Comparison of ENCODE assay signal across 25 cellular contexts in genomic region chr21:41964171-41964570, GRCh38. TPM values are rescaled to one million over a fixed set of nuclear protein-coding genes. Genes with fewer than 3 reads are reported as not detected.
DNase-seq lines count a peak whose midpoint lies in the region; ATAC-seq, FAIRE-seq and TF ChIP-seq lines count a peak whose summit lies in the region.
"Had no signal": no experiment of that assay in that cellular context is flagged by ENCODE, and none has a peak within 500 bp of the region (broad histone marks: within the 10 kb centered on the region; RNA-seq: fewer than 3 reads in every experiment).

No MANE protein-coding gene starts in this region.

- H3K4me2 ChIP-seq in mesenchymal stem cell (ENCODE audit: low read length, poor library complexity, severe bottlenecking) (no peak overlapping the region), HepG2 (ENCODE audit: low read depth, low read length) (no peak overlapping the region)

- H2AFZ ChIP-seq in mesenchymal stem cell (ENCODE audit: low read depth, low read length) (no peak overlapping the region), HepG2 (ENCODE audit: low read length) (no peak overlapping the region)
- H2AFZ ChIP-seq: GM23248 had no signal

- 83% methylated on average over 8 of the region's 8 CpGs for WGBS in mesenchymal stem cell
- 86 to 95% (median 89%) methylated on average over 8 of the region's 8 CpGs for WGBS in spleen, 5 donors
- 11% methylated on average over 7 of the region's 8 CpGs for WGBS in HepG2 (ENCODE audit: low lambda C conversion rate)

- peaks cover 15% of the 10 kb centered on the region for H3K27me3 Mint-ChIP-seq in chondrocyte (ENCODE audit: low read depth)

- H2BK5ac ChIP-seq in mesenchymal stem cell (ENCODE audit: low read depth, low read length, poor library complexity, severe bottlenecking): no peak overlapping the region

- H3K4me3 Mint-ChIP-seq in chondrocyte (ENCODE audit: unreplicated experiment): no peak overlapping the region
- H3K4me3 Mint-ChIP-seq: CD4-positive, CD25-positive, alpha-beta regulatory T cell; H9; HFFc6 had no signal

- TF ChIP-seq POLR2A in spleen (IDR thresholded peaks at IDR 0.05) (no peak), HepG2 (IDR thresholded peaks at IDR 0.05; ENCODE audit: insufficient read depth in 1 of 2, low read depth in 2 of 2, low read length in 2 of 2) (no peak)

- TF ChIP-seq EP300 in HepG2 (IDR thresholded peaks at IDR 0.05; ENCODE audit: low read depth in 2 of 2, low read length in 2 of 2) (no peak), HepG2 (CRISPR knock-in tag; IDR thresholded peaks at IDR 0.05; ENCODE audit: borderline replicate concordance) (no peak)

- no peak for TF ChIP-seq CTCF in chondrocyte (IDR thresholded peaks at IDR 0.05)
- TF ChIP-seq CTCF in spleen (IDR thresholded peaks at IDR 0.05 in 8 of 11, conservative IDR thresholded peaks at IDR 0.05 in 3 of 11): no peak
- no peak for TF ChIP-seq CTCF in HepG2 (CRISPR knock-in tag; IDR thresholded peaks at IDR 0.05)

- POLR2A ChIA-PET in HepG2 (lab: Yijun Ruan, JAX): no interaction called here

- no peaks in the 10 kb centered on the region for H4K20me1 ChIP-seq in HepG2 (ENCODE audit: insufficient read depth, low read length)

- H3K4me1 ChIP-seq in mesenchymal stem cell (ENCODE audit: control insufficient read depth, insufficient read depth, low read depth, low read length) (peaks cover 1% of the 10 kb centered on the region), spleen (peaks cover 0 to 11% (median 6%) of the 10 kb centered on the region in 6 donors), HepG2 (ENCODE audit: insufficient read depth, low read length) (peaks cover 47% of the 10 kb centered on the region)

- H3K9ac ChIP-seq in mesenchymal stem cell (ENCODE audit: low read length) (no peak overlapping the region), HepG2 (ENCODE audit: insufficient read depth, low read depth, low read length) (no peak overlapping the region)
- H3K9ac ChIP-seq: GM23248 had no signal

- peaks cover 5% of the 10 kb centered on the region for H3K4me1 Mint-ChIP-seq in chondrocyte (ENCODE audit: low read depth)

- H3K27me3 ChIP-seq in mesenchymal stem cell (ENCODE audit: control insufficient read depth in 1 of 2, insufficient read depth in 1 of 2, low read length in 2 of 2): peaks cover 0 to 16% of the 10 kb centered on the region in 2 experiments
- peaks cover 0 to 17% (median 0%) of the 10 kb centered on the region in 7 donors for H3K27me3 ChIP-seq in spleen (replicated peaks in 1 of 7)
- peaks cover 6 to 32% of the 10 kb centered on the region in 2 experiments; a peak in 4 of 5 replicates for H3K27me3 ChIP-seq in HepG2 (ENCODE audit: control insufficient read depth in 1 of 2, insufficient read depth in 2 of 2, low read length in 2 of 2)

- FAIRE-seq in HepG2 (lab: Jason Lieb, UNC): no peak
- FAIRE-seq: GM18507 had no signal

- no peak overlapping the region for H3K4ac ChIP-seq in mesenchymal stem cell (ENCODE audit: low read depth in 1 of 2, low read length in 2 of 2)

- H3K27ac ChIP-seq in mesenchymal stem cell (ENCODE audit: low read length, poor library complexity, severe bottlenecking) (no peak overlapping the region), spleen (no peak overlapping the region), HepG2 (ENCODE audit: extremely low read length, insufficient read depth, low read length) (no peak overlapping the region)
- H3K27ac ChIP-seq: GM23248 had no signal

- CTCF ChIA-PET in HepG2 (lab: Yijun Ruan, JAX; ENCODE audit: low intra/inter-chr PET ratio, low total read pairs): no interaction called here

- no peak for TF ChIP-seq RAD21 in HepG2 (CRISPR knock-in tag; IDR thresholded peaks at IDR 0.05)

- DNase-seq in activated CD8-positive, alpha-beta memory T cell treated with anti-CD3 and anti-CD28 coated beads, Interleukin-2, amount 50 U/mL, for 48 hours: peak; percentile 30
- DNase-seq in activated CD8-positive, alpha-beta memory T cell treated with anti-CD3 and anti-CD28 coated beads, Interleukin-2, amount 50 U/mL, for 4 hours: no peak
- DNase-seq in chondrocyte (ENCODE audit: low spot score): peak; percentile 68
- DNase-seq in mesenchymal stem cell: no peak
- DNase-seq in spleen: peak; percentile 39
- DNase-seq in HepG2 (ENCODE audit: low spot score): no peak
- no peak for DNase-seq in iPS-NIHi11 (ENCODE audit: low spot score)
- no peak for DNase-seq in dermis blood vessel endothelial cell
- DNase-seq: 8988T; ACHN; CD4-positive, CD25-positive, alpha-beta regulatory T cell; DMS153; GM23248; H9; HFFc6; KBM-7; MV-4-11; NCI-H1105; NCI-H1436 treated with DMSO at 0.1 percent for 48 hours; NCI-H446 treated with DMSO at 0.1 percent for 48 hours; NCI-H526; NCI-H82; SHP77 treated with DMSO at 0.1 percent for 48 hours had no signal

- H3K79me2 ChIP-seq in HepG2 (ENCODE audit: insufficient read depth, low read length): no peaks in the 10 kb centered on the region

- H3K23ac ChIP-seq in mesenchymal stem cell (ENCODE audit: low read length in 2 of 2): no peak overlapping the region

- no peak overlapping the region for H2AK5ac ChIP-seq in mesenchymal stem cell (ENCODE audit: low read length, severe bottlenecking)

- H3K36me3 ChIP-seq in mesenchymal stem cell (ENCODE audit: control insufficient read depth in 1 of 2, insufficient read depth in 2 of 2, low read depth in 1 of 2, low read length in 2 of 2) (no peaks in the 10 kb centered on the region), spleen (no peaks in the 10 kb centered on the region), HepG2 (replicated peaks in 1 of 2; ENCODE audit: control insufficient read depth in 1 of 2, insufficient read depth in 2 of 2, low read length in 2 of 2) (no peaks in the 10 kb centered on the region)

- H2BK12ac ChIP-seq in mesenchymal stem cell (ENCODE audit: low read length in 2 of 2): no peak overlapping the region

- in situ Hi-C loops in HepG2 (cut with HindIII; ENCODE audit: extremely low pct_ligation_motif_present, low pct_unique_long_range_greater_than_20kb): no loop called here

- intact Hi-C loops in spleen (cut with DNase I; ENCODE audit: low total_unique reads): no loop called here
- intact Hi-C loops in HepG2 (cut with micrococcal nuclease; ENCODE audit: unreplicated experiment): no loop called here

- no peak overlapping the region for H2BK120ac ChIP-seq in mesenchymal stem cell (ENCODE audit: low read depth, low read length)

- no peaks in the 10 kb centered on the region for H3K36me3 Mint-ChIP-seq in chondrocyte (ENCODE audit: low read depth)
- H3K36me3 Mint-ChIP-seq: CD4-positive, CD25-positive, alpha-beta regulatory T cell had no signal

- H4K8ac ChIP-seq in mesenchymal stem cell (ENCODE audit: low read length): no peak overlapping the region

- peak overlapping the region; percentile 34 for H4K91ac ChIP-seq in mesenchymal stem cell (ENCODE audit: low read length)

- H3K27ac Mint-ChIP-seq in chondrocyte (ENCODE audit: unreplicated experiment): no peak overlapping the region
- H3K27ac Mint-ChIP-seq: CD4-positive, CD25-positive, alpha-beta regulatory T cell; H9; HFFc6 had no signal

- no peak overlapping the region for H2BK15ac ChIP-seq in mesenchymal stem cell (ENCODE audit: low read depth, poor library complexity, severe bottlenecking)

- BruUV-seq in HepG2 (replicated peaks; lab: Mats Ljungman, UMichigan): no TSS peak

- no peak overlapping the region for H3K18ac ChIP-seq in mesenchymal stem cell (ENCODE audit: low read depth in 1 of 2, low read length in 2 of 2)

- no peaks in the 10 kb centered on the region for H3K79me1 ChIP-seq in mesenchymal stem cell (replicated peaks; ENCODE audit: low read length, poor library complexity, severe bottlenecking)

- H3K14ac ChIP-seq in mesenchymal stem cell (ENCODE audit: low read length in 2 of 2): no peak overlapping the region

- H3K4me3 ChIP-seq in mesenchymal stem cell (ENCODE audit: insufficient read depth in 1 of 2, low read depth in 1 of 2, low read length in 2 of 2) (no peak overlapping the region), spleen (no peak overlapping the region), HepG2 (replicated peaks in 1 of 3; ENCODE audit: insufficient read depth in 1 of 3, low read depth in 2 of 3, low read length in 3 of 3) (no peak overlapping the region)
- H3K4me3 ChIP-seq: GM23248 had no signal

- H3K9me3 Mint-ChIP-seq in chondrocyte (ENCODE audit: low read depth): no peaks in the 10 kb centered on the region
- H3K9me3 Mint-ChIP-seq: H9, HFFc6 had no signal

- H3K9me3 ChIP-seq in mesenchymal stem cell (ENCODE audit: control insufficient read depth, low read length) (no peaks in the 10 kb centered on the region), spleen (no peaks in the 10 kb centered on the region), HepG2 (ENCODE audit: low read length) (no peaks in the 10 kb centered on the region)

- ATAC-seq in HepG2: no peak
- ATAC-seq: Panc1 had no signal

RNA-seq across cellular contexts. Expression of gene C2CD2, which starts 10.4 kb away (rescaled TPM):
- 8.9 to 18.2 TPM (median 18.1 TPM) in 3 replicates for total RNA-seq in chondrocyte
- 11.4 TPM for polyA plus RNA-seq in mesenchymal stem cell (2013, experiment 1 of 2)
- polyA plus RNA-seq in mesenchymal stem cell (2013, experiment 2 of 2): 11.3 TPM
- 100 to 1,000 TPM in 4 of 7 donors, 10 to 100 TPM in 3; 74.0 to 163 (median 105) TPM for total RNA-seq in spleen
- polyA plus RNA-seq in spleen: 10 to 100 TPM; 12.9 to 30.3 (median 18.0) TPM
- 10.4 and 12.5 TPM in 2 replicates for total RNA-seq in HepG2 (2016; rRNA removed; fragmentation: Illumina TruSeq; extraction: Trizol)
- total RNA-seq in HepG2 (2016; cell fraction: cytosol; rRNA removed; fragmentation: Illumina TruSeq; extraction: Trizol; ENCODE audit: low read depth): 7.3 and 11.5 TPM in 2 replicates
- 10.9 and 12.2 TPM in 2 replicates for total RNA-seq in HepG2 (2016; cell fraction: insoluble cytoplasmic fraction; rRNA removed; fragmentation: Illumina TruSeq; extraction: Trizol)
- 9.5 and 12.2 TPM in 2 replicates for total RNA-seq in HepG2 (2016; cell fraction: membrane; rRNA removed; fragmentation: Illumina TruSeq; extraction: Trizol)
- 14.5 and 19.4 TPM in 2 replicates for total RNA-seq in HepG2 (2016; cell fraction: nucleus; rRNA removed; fragmentation: Illumina TruSeq; extraction: Trizol)
- 19.5 and 19.7 TPM in 2 replicates for polyA plus RNA-seq in HepG2 (2011; rRNA removed)
- 11.6 and 12.9 TPM in 2 replicates for polyA plus RNA-seq in HepG2 (2011; cell fraction: cytosol; rRNA removed)
- 29.5 and 36.3 TPM in 2 replicates for polyA plus RNA-seq in HepG2 (2011; cell fraction: nucleus; rRNA removed)
- 8.1 and 8.7 TPM in 2 replicates for polyA plus RNA-seq in HepG2 (2012)
- 1.3 and 1.9 TPM in 2 replicates for polyA plus RNA-seq in HepG2 (2016; cell fraction: cytosol; fragmentation: Illumina TruSeq; extraction: Trizol; ENCODE audit: low read depth)
- polyA plus RNA-seq in HepG2 (2016; cell fraction: insoluble cytoplasmic fraction; fragmentation: Illumina TruSeq; extraction: Trizol; ENCODE audit: low read depth): 7.6 and 8.0 TPM in 2 replicates
- polyA plus RNA-seq in HepG2 (2016; cell fraction: membrane; fragmentation: Illumina TruSeq; extraction: Trizol; ENCODE audit: low read depth): 3.9 and 4.6 TPM in 2 replicates
- 22.5 and 23.5 TPM in 2 replicates for polyA plus RNA-seq in HepG2 (2016; cell fraction: nucleus; fragmentation: Illumina TruSeq; extraction: Trizol; ENCODE audit: insufficient read depth, low read depth)
- polyA minus RNA-seq in HepG2 (2011; rRNA and poly(A)+ RNA removed; ENCODE audit: low replicate concordance): 80.5 and 82.8 TPM in 2 replicates
- 15.5 and 21.5 TPM in 2 replicates for polyA minus RNA-seq in HepG2 (2011; cell fraction: cytosol; rRNA and poly(A)+ RNA removed)
- polyA minus RNA-seq in HepG2 (2011; cell fraction: nucleus; rRNA and poly(A)+ RNA removed): 34.5 and 38.3 TPM in 2 replicates
- total RNA-seq in dermis blood vessel endothelial cell: 51.7 and 63.0 TPM in 2 replicates

RNA-seq across cellular contexts. Expression of gene ZBTB21, which starts 46.0 kb away (rescaled TPM):
- total RNA-seq in chondrocyte (18.0 to 21.2 TPM (median 18.6 TPM) in 3 replicates), spleen (10 to 100 TPM; 10.6 to 21.7 (median 16.2) TPM), HepG2 (2016; rRNA removed; fragmentation: Illumina TruSeq; extraction: Trizol) (6.1 and 7.7 TPM in 2 replicates), dermis blood vessel endothelial cell (5.3 and 6.1 TPM in 2 replicates)
- 9.7 TPM for polyA plus RNA-seq in mesenchymal stem cell (2013, experiment 1 of 2)
- 9.5 TPM for polyA plus RNA-seq in mesenchymal stem cell (2013, experiment 2 of 2)
- polyA plus RNA-seq in spleen (1 to 10 TPM; 1.9 to 3.0 (median 1.9) TPM), HepG2 (2011; rRNA removed) (2.5 and 4.5 TPM in 2 replicates)
- total RNA-seq in HepG2 (2016; cell fraction: cytosol; rRNA removed; fragmentation: Illumina TruSeq; extraction: Trizol; ENCODE audit: low read depth): 0.97 and 1.3 TPM in 2 replicates
- total RNA-seq in HepG2 (2016; cell fraction: insoluble cytoplasmic fraction; rRNA removed; fragmentation: Illumina TruSeq; extraction: Trizol): 5.5 and 8.3 TPM in 2 replicates
- 3.0 and 3.4 TPM in 2 replicates for total RNA-seq in HepG2 (2016; cell fraction: membrane; rRNA removed; fragmentation: Illumina TruSeq; extraction: Trizol)
- 8.5 and 10.3 TPM in 2 replicates for total RNA-seq in HepG2 (2016; cell fraction: nucleus; rRNA removed; fragmentation: Illumina TruSeq; extraction: Trizol)
- 1.6 and 2.3 TPM in 2 replicates for polyA plus RNA-seq in HepG2 (2011; cell fraction: cytosol; rRNA removed)
- 4.3 and 8.3 TPM in 2 replicates for polyA plus RNA-seq in HepG2 (2011; cell fraction: nucleus; rRNA removed)
- polyA plus RNA-seq in HepG2 (2012): 3.7 and 5.1 TPM in 2 replicates
- 0.25 TPM in 2 replicates for polyA plus RNA-seq in HepG2 (2016; cell fraction: cytosol; fragmentation: Illumina TruSeq; extraction: Trizol; ENCODE audit: low read depth)
- 5.7 and 5.8 TPM in 2 replicates for polyA plus RNA-seq in HepG2 (2016; cell fraction: insoluble cytoplasmic fraction; fragmentation: Illumina TruSeq; extraction: Trizol; ENCODE audit: low read depth)
- polyA plus RNA-seq in HepG2 (2016; cell fraction: membrane; fragmentation: Illumina TruSeq; extraction: Trizol; ENCODE audit: low read depth): 0.60 and 0.90 TPM in 2 replicates
- 8.0 and 9.0 TPM in 2 replicates for polyA plus RNA-seq in HepG2 (2016; cell fraction: nucleus; fragmentation: Illumina TruSeq; extraction: Trizol; ENCODE audit: insufficient read depth, low read depth)
- 6.1 and 21.7 TPM in 2 replicates for polyA minus RNA-seq in HepG2 (2011; rRNA and poly(A)+ RNA removed; ENCODE audit: low replicate concordance)
- polyA minus RNA-seq in HepG2 (2011; cell fraction: cytosol; rRNA and poly(A)+ RNA removed): 4.0 and 6.0 TPM in 2 replicates
- polyA minus RNA-seq in HepG2 (2011; cell fraction: nucleus; rRNA and poly(A)+ RNA removed): 14.5 and 16.0 TPM in 2 replicates

Comparison
In these comparisons a context has a peak if more than half of its experiments do, and no peak if none do; other contexts are left out.
1. DNase-seq: peak in activated CD8-positive, alpha-beta memory T cell treated with anti-CD3 and anti-CD28 coated beads, Interleukin-2, amount 50 U/mL, for 48 hours (single experiment), chondrocyte (single experiment) and spleen (single experiment); none in activated CD8-positive, alpha-beta memory T cell treated with anti-CD3 and anti-CD28 coated beads, Interleukin-2, amount 50 U/mL, for 4 hours (single experiment), mesenchymal stem cell (single experiment), HepG2 (single experiment), iPS-NIHi11 (single experiment) and dermis blood vessel endothelial cell (single experiment).